1 cellular context compared by ENCODE assay signal in genomic region chr17:17836250-17836817, GRCh38.
A peak's percentile ranks its signal among the peaks of the same experiment; 100 is the strongest.
TF ChIP-seq lines count a peak whose summit lies in the region.

No MANE protein-coding gene starts in this region.

TF ChIP-seq in H1, 55 proteins besides CTCF, POLR2A, EP300 and RAD21:
- peak; percentile 30; the same call in 1 of the 2 replicates for TF ChIP-seq USF2 (IDR thresholded peaks at IDR 0.05; ENCODE audit: low read length)
- no peak; the same call in none of the 2 replicates for TF ChIP-seq E2F6 (IDR thresholded peaks at IDR 0.05)
- TF ChIP-seq POLR2AphosphoS5 (IDR thresholded peaks at IDR 0.05; ENCODE audit: low read depth, low read length): peak; percentile 95
- peak; percentile 64; the same call in 1 of the 2 replicates for TF ChIP-seq SP1 (IDR thresholded peaks at IDR 0.05; ENCODE audit: low read depth, low read length)
- TF ChIP-seq ZNF274 (IDR thresholded peaks at IDR 0.05; ENCODE audit: borderline replicate concordance, extremely low read depth, low read length): no peak
- TF ChIP-seq TAF1 (IDR thresholded peaks at IDR 0.05; ENCODE audit: low read depth, low read length): peak; percentile 96
- TF ChIP-seq CTBP2 (IDR thresholded peaks at IDR 0.05; ENCODE audit: borderline replicate concordance, insufficient read depth, insufficient read length, low read length): no peak
- TF ChIP-seq RFX5 (IDR thresholded peaks at IDR 0.05; ENCODE audit: borderline replicate concordance, low read depth, low read length): no peak
- no peak for TF ChIP-seq CBX5 (IDR thresholded peaks at IDR 0.05; ENCODE audit: low read depth, low read length)
- TF ChIP-seq NANOG (IDR thresholded peaks at IDR 0.05; ENCODE audit: insufficient read depth, low read depth, low read length, poor library complexity, severe bottlenecking): no peak
- TF ChIP-seq CREB1 (IDR thresholded peaks at IDR 0.05): peak; percentile 87
- 0 out of 2 replicates have a peak, but pooled peaks have one; percentile 38 for TF ChIP-seq TCF12 (IDR thresholded peaks at IDR 0.05; ENCODE audit: low read depth, low read length)
- TF ChIP-seq CBX8 (IDR thresholded peaks at IDR 0.05; ENCODE audit: borderline replicate concordance, low read depth, low read length): no peak
- no peak for TF ChIP-seq MAFK (IDR thresholded peaks at IDR 0.05; ENCODE audit: low read depth, low read length)
- TF ChIP-seq ATF2 (IDR thresholded peaks at IDR 0.05; ENCODE audit: low read length): peak; percentile 95
- peak; percentile 80 for TF ChIP-seq GTF2F1 (IDR thresholded peaks at IDR 0.05; ENCODE audit: borderline replicate concordance, low read depth, low read length)
- peak; percentile 66; the same call in 1 of the 2 replicates for TF ChIP-seq JUND (IDR thresholded peaks at IDR 0.05; ENCODE audit: low read length)
- no peak for TF ChIP-seq BACH1 (IDR thresholded peaks at IDR 0.05; ENCODE audit: low read length)
- peak in 1 of 2 experiments; percentile 64; a peak in 2 of 4 replicates for TF ChIP-seq SIN3A (conservative IDR thresholded peaks at IDR 0.05 in 1 of 2, IDR thresholded peaks at IDR 0.05 in 1 of 2; ENCODE audit: low read depth in 1 of 2, low read length in 2 of 2)
- no peak for TF ChIP-seq SRF (IDR thresholded peaks at IDR 0.05; ENCODE audit: low read depth, low read length)
- no peak for TF ChIP-seq KDM5A (IDR thresholded peaks at IDR 0.05; ENCODE audit: low read length)
- TF ChIP-seq POU5F1 (IDR thresholded peaks at IDR 0.05; ENCODE audit: low read depth, low read length): no peak
- no peak for TF ChIP-seq FOSL1 (IDR thresholded peaks at IDR 0.05; ENCODE audit: insufficient read depth, low read depth, low read length)
- TF ChIP-seq KDM4A (IDR thresholded peaks at IDR 0.05; ENCODE audit: low read depth, low read length, severe bottlenecking): no peak
- TF ChIP-seq YY1 (IDR thresholded peaks at IDR 0.05; ENCODE audit: low read depth, low read length): no peak
- peak; percentile 94 for TF ChIP-seq RXRA (IDR thresholded peaks at IDR 0.05; ENCODE audit: insufficient read depth, low read depth, low read length)
- TF ChIP-seq NRF1 (IDR thresholded peaks at IDR 0.05; ENCODE audit: low read depth, low read length): peak; percentile 97
- no peak for TF ChIP-seq CHD1 (IDR thresholded peaks at IDR 0.05; ENCODE audit: low read depth, low read length)
- TF ChIP-seq RBBP5 (IDR thresholded peaks at IDR 0.05; ENCODE audit: borderline replicate concordance, low read depth, low read length): no peak
- TF ChIP-seq EGR1 (IDR thresholded peaks at IDR 0.05; ENCODE audit: borderline replicate concordance, low read depth, low read length): no peak
- no peak for TF ChIP-seq RNF2 (IDR thresholded peaks at IDR 0.05; ENCODE audit: borderline replicate concordance, low read depth, low read length, missing control alignments, poor library complexity, severe bottlenecking)
- TF ChIP-seq EZH2 (IDR thresholded peaks at IDR 0.05; ENCODE audit: low read depth, low read length, severe bottlenecking): no peak
- TF ChIP-seq ATF3 (IDR thresholded peaks at IDR 0.05; ENCODE audit: insufficient read depth, low read depth, low read length): no peak
- no peak for TF ChIP-seq CHD2 (IDR thresholded peaks at IDR 0.05; ENCODE audit: low read length)
- no peak for TF ChIP-seq GABPA (IDR thresholded peaks at IDR 0.05; ENCODE audit: borderline replicate concordance, insufficient read depth, low read length)
- no peak for TF ChIP-seq SAP30 (IDR thresholded peaks at IDR 0.05; ENCODE audit: insufficient read depth, insufficient replicate concordance, low read length)
- TF ChIP-seq SIX5 (IDR thresholded peaks at IDR 0.05; ENCODE audit: low read depth, low read length): no peak
- TF ChIP-seq HDAC2 (IDR thresholded peaks at IDR 0.05; ENCODE audit: borderline replicate concordance in 1 of 2, low read depth in 2 of 2, low read length in 2 of 2): no peak
- TF ChIP-seq TEAD4 (IDR thresholded peaks at IDR 0.05; ENCODE audit: low read depth, low read length): no peak
- TF ChIP-seq TBP (IDR thresholded peaks at IDR 0.05; ENCODE audit: low read depth, low read length): peak; percentile 95
- peak; percentile 88 for TF ChIP-seq TAF7 (optimal IDR thresholded peaks at IDR 0.05; ENCODE audit: borderline replicate concordance, low read depth, low read length)
- peak; percentile 81 for TF ChIP-seq PHF8 (conservative IDR thresholded peaks at IDR 0.05; ENCODE audit: low read depth, low read length)
- no peak for TF ChIP-seq BRCA1 (IDR thresholded peaks at IDR 0.05; ENCODE audit: low read depth, low read length)
- no peak for TF ChIP-seq ASH2L (IDR thresholded peaks at IDR 0.05; ENCODE audit: low read length)
- TF ChIP-seq MAX (IDR thresholded peaks at IDR 0.05): peak; percentile 74; the same call in 1 of the 2 replicates
- peak; percentile 58 for TF ChIP-seq CEBPB (IDR thresholded peaks at IDR 0.05; ENCODE audit: low read depth, low read length)
